In genomic region chrX:37921758-37922157, GRCh38 we compare ENCODE assay signal across 22 cellular contexts.
DNase-seq lines count a peak whose midpoint lies in the region; ATAC-seq and TF ChIP-seq lines count a peak whose summit lies in the region.
"Had no signal": no experiment of that assay in that cellular context is flagged by ENCODE, and none has a peak within 500 bp of the region (broad histone marks: within the 10 kb centered on the region; RNA-seq: fewer than 3 reads in every experiment).

No MANE protein-coding gene starts in this region.

- H3K4me1 ChIP-seq in aorta (ENCODE audit: control insufficient read depth in 1 of 2, insufficient read depth in 2 of 2, low read length in 2 of 2) = no peaks in the 10 kb centered on the region
- no peaks in the 10 kb centered on the region for H3K4me1 ChIP-seq in prostate gland (replicated peaks)
- no peaks in the 10 kb centered on the region for H3K4me1 ChIP-seq in colonic mucosa
- H3K4me1 ChIP-seq: body of pancreas, left ventricle myocardium inferior, upper lobe of right lung had no signal

- H3K36me3 ChIP-seq in aorta (ENCODE audit: control insufficient read depth in 1 of 2, insufficient read depth in 2 of 2, low read length in 1 of 2) = no peaks in the 10 kb centered on the region
- no peaks in the 10 kb centered on the region for H3K36me3 ChIP-seq in prostate gland
- H3K36me3 ChIP-seq in colonic mucosa = no peaks in the 10 kb centered on the region
- H3K36me3 ChIP-seq: left ventricle myocardium inferior, upper lobe of right lung had no signal

- H3K9me3 ChIP-seq in aorta (ENCODE audit: control insufficient read depth, low read length) = no peaks in the 10 kb centered on the region
- H3K9me3 ChIP-seq in prostate gland = no peaks in the 10 kb centered on the region
- no peaks in the 10 kb centered on the region for H3K9me3 ChIP-seq in colonic mucosa
- H3K9me3 ChIP-seq: body of pancreas, upper lobe of right lung had no signal

- intact Hi-C loops in aorta (cut with DNase I) (loop anchor here in 1 of 2 donors (10.0 kb wide), 1 partner anchor 243 kb away; no protein-coding TSS in a partner anchor), prostate gland (cut with DNase I) (no loop called here), colonic mucosa (cut with DNase I) (no loop called here)

- 56 to 64% methylated on average over 3 of the region's 3 CpGs for WGBS in aorta, 2 donors
- WGBS in prostate gland = 14% methylated on average over 3 of the region's 3 CpGs

- TF ChIP-seq POLR2A in prostate gland (IDR thresholded peaks at IDR 0.05) = no peak

- H3K27ac ChIP-seq in aorta (ENCODE audit: low read depth in 1 of 2, low read length in 2 of 2) = no peak overlapping the region
- H3K27ac ChIP-seq in prostate gland = no peak overlapping the region
- H3K27ac ChIP-seq in colonic mucosa = no peak overlapping the region
- H3K27ac ChIP-seq: body of pancreas, hepatocyte, left ventricle myocardium inferior, upper lobe of right lung had no signal

- ATAC-seq in aorta (ENCODE audit: low FRiP score) = no peak
- ATAC-seq: body of pancreas; naive thymus-derived CD8-positive, alpha-beta T cell; Panc1; stimulated activated effector memory CD8-positive, alpha-beta T cell treated with anti-CD3 and anti-CD28 coated beads, Interleukin-12 subunit alpha, Interleukin-12 subunit beta, amount 100 ng/mL, for 72 hours; upper lobe of right lung had no signal

- H3K4me3 ChIP-seq in aorta (ENCODE audit: low read length in 2 of 2) = no peak overlapping the region
- no peak overlapping the region for H3K4me3 ChIP-seq in prostate gland
- H3K4me3 ChIP-seq in colonic mucosa = no peak overlapping the region
- H3K4me3 ChIP-seq: body of pancreas, hepatocyte, left ventricle myocardium inferior, upper lobe of right lung had no signal

- H3K9ac ChIP-seq in colonic mucosa (ENCODE audit: low read depth in 2 of 2, low read length in 2 of 2) = no peak overlapping the region

- H3K27me3 ChIP-seq in aorta (ENCODE audit: control insufficient read depth in 1 of 2, insufficient read depth in 2 of 2, low read length in 1 of 2) = no peaks in the 10 kb centered on the region
- no peaks in the 10 kb centered on the region for H3K27me3 ChIP-seq in prostate gland (replicated peaks; ENCODE audit: insufficient read depth)
- H3K27me3 ChIP-seq in colonic mucosa = no peaks in the 10 kb centered on the region
- H3K27me3 ChIP-seq: body of pancreas, hepatocyte, upper lobe of right lung had no signal

- TF ChIP-seq CTCF in prostate gland (IDR thresholded peaks at IDR 0.05) (no peak), colonic mucosa (IDR thresholded peaks at IDR 0.05) (no peak)

- DNase-seq in COLO829 (ENCODE audit: low spot score) (peak; percentile 83), LHCN-M2 (ENCODE audit: low read depth) (peak; percentile 76), astrocyte of the hippocampus (ENCODE audit: low read depth, low spot score) (peak; percentile 15), iris pigment epithelial cell (ENCODE audit: low read depth) (peak; percentile 61), aorta (no peak), prostate gland (ENCODE audit: low spot score) (no peak), colonic mucosa (no peak), CD1c-positive myeloid dendritic cell (ENCODE audit: extremely low spot score) (no peak)
- DNase-seq: activated CD4-positive, alpha-beta T cell treated with anti-CD3 and anti-CD28 coated beads, Interleukin-2, amount 50 U/mL, for 1 hour; body of pancreas; C1 segment of cervical spinal cord; GF-D8; left ventricle myocardium inferior; naive thymus-derived CD8-positive, alpha-beta T cell; NCI-H1105 treated with DMSO at 0.1 percent for 48 hours; retina; stimulated activated CD4-positive, alpha-beta T cell treated with anti-CD3 and anti-CD28 coated beads, Interleukin-4, amount 100 ng/mL, for 24 hours; T-helper 9 cell; upper lobe of right lung had no signal

Comparison
In these comparisons a context has a peak if more than half of its experiments do, and no peak if none do; other contexts are left out.
1. DNase-seq: peak in COLO829 (single experiment), LHCN-M2 (single experiment), astrocyte of the hippocampus (single experiment) and iris pigment epithelial cell (single experiment); none in aorta (0 of 2), prostate gland (single experiment), colonic mucosa (single experiment) and CD1c-positive myeloid dendritic cell (single experiment).